36 cellular contexts compared by ENCODE assay signal in the genomic region with DNA sequence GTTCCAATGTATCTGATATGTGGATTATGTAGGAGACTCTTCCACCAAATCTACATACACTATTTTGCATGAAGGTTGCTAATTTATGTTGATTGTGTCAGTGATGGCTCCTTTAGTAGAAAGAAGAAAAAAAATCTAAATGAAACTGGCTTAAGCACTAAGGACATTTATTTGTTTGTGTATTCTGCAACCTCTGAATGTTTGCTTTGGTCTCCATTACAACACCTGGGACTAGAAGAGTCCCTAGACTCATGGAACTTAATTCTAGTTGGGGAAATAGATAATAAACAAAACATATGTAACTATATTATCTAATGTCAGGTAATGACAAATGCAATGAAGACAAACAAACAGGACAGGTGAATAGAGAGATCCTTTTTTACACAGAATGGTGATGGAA.
"Had no signal": no experiment of that assay in that cellular context is flagged by ENCODE, and none has a peak within 500 bp of the region (broad histone marks: within the 10 kb centered on the region; RNA-seq: fewer than 3 reads in every experiment).

No MANE protein-coding gene starts in this region.

- H3K9me3 ChIP-seq: adrenal gland, body of pancreas, breast epithelium, MG63 had no signal

- H3K27me3 ChIP-seq: adrenal gland, body of pancreas, breast epithelium, MG63 had no signal

- H3K27ac ChIP-seq: adrenal gland, breast epithelium, PC-9, RWPE1, VCaP had no signal

- H3K36me3 Mint-ChIP-seq: activated naive CD4-positive, alpha-beta T cell treated with anti-CD3 and anti-CD28 coated beads, Interleukin-2, amount 50 U/mL, for 72 hours; T-cell had no signal

- H3K36me3 ChIP-seq: adrenal gland, breast epithelium, MG63 had no signal

- H2AFZ ChIP-seq: PC-9 had no signal

- H3K4me3 Mint-ChIP-seq: activated CD8-positive, alpha-beta T cell treated with anti-CD3 and anti-CD28 coated beads for 36 hours; activated naive CD4-positive, alpha-beta T cell treated with anti-CD3 and anti-CD28 coated beads for 36 hours; activated T-cell treated with anti-CD3 and anti-CD28 coated beads, Interleukin-2, amount 50 U/mL, for 4 hours; activated T-helper 1 cell treated with anti-CD3 and anti-CD28 coated beads, Interleukin-12 subunit alpha, Interleukin-12 subunit beta, Interleukin-2, Interleukin-4 antibody, amounts not matched to agents 30 ng/mL and 10 ng/mL and 1 ng/mL, durations not matched to agents 14 hours and 24 hours and 36 hours; T-cell; T-helper 17 cell had no signal

- H3K4me3 ChIP-seq: adrenal gland, body of pancreas, breast epithelium, MG63, PC-9 had no signal

- DNase-seq: activated CD4-positive, alpha-beta T cell treated with anti-CD3 and anti-CD28 coated beads for 1 hour; activated CD4-positive, alpha-beta T cell treated with anti-CD3 and anti-CD28 coated beads for 48 hours; activated CD4-positive, CD25-positive, alpha-beta regulatory T cell; activated CD8-positive, alpha-beta T cell treated with anti-CD3 and anti-CD28 coated beads for 36 hours; activated gamma-delta T cell treated with Interleukin-2 at 50 U/mL for 16 hours; activated naive CD4-positive, alpha-beta T cell treated with anti-CD3 and anti-CD28 coated beads for 36 hours; activated T-cell treated with anti-CD3 and anti-CD28 coated beads, Interleukin-2, amount 50 U/mL, for 4 hours; adrenal gland; body of pancreas; Kasumi-1; KBM-7; NCI-H1048; NCI-H1105 treated with DMSO at 0.1 percent for 48 hours; NCI-H1436; NCI-H1694; NCI-H1930; NCI-H2081 treated with DMSO at 0.1 percent for 48 hours; NCI-H446 treated with DMSO at 0.1 percent for 48 hours; NCI-H524; NCI-H69; NCI-H82; NK-92 treated with Interleukin-12 subunit alpha and Interleukin-12 subunit beta, amount 100 ng/mL, for 24 hours; PC-9; SIG-M5; T-cell; T-helper 17 cell had no signal

- ATAC-seq: activated CD8-positive, alpha-beta T cell treated with anti-CD3 and anti-CD28 coated beads for 36 hours; activated naive CD4-positive, alpha-beta T cell treated with anti-CD3 and anti-CD28 coated beads, Interleukin-2, amount 50 U/mL, for 72 hours; activated T-cell treated with anti-CD3 and anti-CD28 coated beads, Interleukin-2, amount 50 U/mL, for 4 hours; body of pancreas; Right ventricle myocardium inferior; SK-N-SH treated with all-trans-retinoic acid at 6 μM for 48 hours; T-cell; T-helper 17 cell had no signal

- H3K27me3 Mint-ChIP-seq: activated CD8-positive, alpha-beta T cell treated with anti-CD3 and anti-CD28 coated beads for 36 hours; T-cell; T-helper 17 cell had no signal

- H3K9me3 Mint-ChIP-seq: activated CD8-positive, alpha-beta T cell treated with anti-CD3 and anti-CD28 coated beads for 36 hours; activated naive CD4-positive, alpha-beta T cell treated with anti-CD3 and anti-CD28 coated beads, Interleukin-2, amount 50 U/mL, for 72 hours; T-cell had no signal

- H3K27ac Mint-ChIP-seq: activated CD8-positive, alpha-beta T cell treated with anti-CD3 and anti-CD28 coated beads for 36 hours; activated naive CD4-positive, alpha-beta T cell treated with anti-CD3 and anti-CD28 coated beads for 36 hours; activated naive CD4-positive, alpha-beta T cell treated with anti-CD3 and anti-CD28 coated beads, Interleukin-2, amount 50 U/mL, for 72 hours; activated T-helper 1 cell treated with anti-CD3 and anti-CD28 coated beads, Interleukin-12 subunit alpha, Interleukin-12 subunit beta, Interleukin-2, Interleukin-4 antibody, amounts not matched to agents 30 ng/mL and 10 ng/mL and 1 ng/mL, durations not matched to agents 14 hours and 24 hours and 36 hours; T-cell; T-helper 17 cell had no signal

- H3K4me1 Mint-ChIP-seq: T-cell, T-helper 17 cell had no signal

- H3K4me2 ChIP-seq: PC-9 had no signal

- FAIRE-seq: astrocyte, RCC 7860 had no signal

- H3K4me1 ChIP-seq: adrenal gland, body of pancreas, breast epithelium had no signal
